Comparison of ENCODE assay signal across 27 cellular contexts in the genomic region with DNA sequence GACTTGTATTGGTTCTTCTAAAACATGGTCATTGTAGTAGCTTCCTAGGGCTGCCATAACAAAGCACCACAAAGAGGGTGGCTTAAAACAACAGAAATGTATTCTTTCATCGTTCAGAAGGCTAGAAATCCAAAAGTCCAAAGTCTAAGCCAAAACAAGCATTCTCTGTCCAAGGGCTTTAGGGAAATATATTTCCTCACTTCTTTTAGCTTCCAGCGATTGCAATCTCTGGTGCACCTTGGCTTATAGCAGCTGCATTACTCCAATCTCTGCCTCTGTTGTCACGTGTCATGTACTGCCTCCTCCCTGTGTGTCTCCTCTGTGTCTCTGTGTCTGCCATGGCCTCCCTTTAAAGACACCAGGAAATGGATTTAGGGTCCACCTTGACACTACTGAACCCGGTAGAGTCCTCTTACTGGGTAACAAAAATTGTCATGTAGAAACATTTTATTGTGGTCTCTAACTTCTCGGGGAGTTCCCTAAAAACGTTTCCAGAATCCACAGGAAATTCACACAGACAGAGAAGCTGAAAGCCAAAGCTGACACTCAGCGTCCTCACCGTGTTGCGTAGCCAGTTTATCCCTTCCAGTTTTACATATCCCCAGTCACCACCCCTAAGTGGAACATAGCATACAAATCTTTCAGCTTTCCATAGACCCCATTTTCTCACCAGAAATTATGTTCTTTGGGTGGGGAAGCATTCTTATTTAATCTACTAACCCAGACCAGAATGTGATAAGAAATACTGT. TPM values are rescaled to one million over a fixed set of nuclear protein-coding genes. Genes with fewer than 3 reads are reported as not detected.
DNase-seq lines count a peak whose midpoint lies in the region; ATAC-seq, FAIRE-seq and TF ChIP-seq lines count a peak whose summit lies in the region.
"Had no signal": no experiment of that assay in that cellular context is flagged by ENCODE, and none has a peak within 500 bp of the region (broad histone marks: within the 10 kb centered on the region; RNA-seq: fewer than 3 reads in every experiment).

No MANE protein-coding gene starts in this region.

- BruUV-seq in HepG2 (replicated peaks; lab: Mats Ljungman, UMichigan), result no TSS peak

- ATAC-seq in HepG2 (peak; percentile 81), HG03442 (IDR thresholded peaks at IDR 0.05; ENCODE audit: unreplicated experiment) (no peak), GM18868 (IDR thresholded peaks at IDR 0.05; ENCODE audit: unreplicated experiment) (no peak)
- ATAC-seq: activated CD4-positive, CD25-positive, alpha-beta regulatory T cell treated with anti-CD3 and anti-CD28 coated beads, Interleukin-2, amount 50 U/mL, for 24 hours; HCT116; K562 had no signal

- CTCF ChIA-PET in HepG2 (lab: Yijun Ruan, JAX; ENCODE audit: low intra/inter-chr PET ratio, low total read pairs), result no interaction called here

- H3K4me3 ChIP-seq in endodermal cell (ENCODE audit: low read length) (no peak overlapping the region), HepG2 (replicated peaks in 1 of 3; ENCODE audit: insufficient read depth in 1 of 3, low read depth in 2 of 3, low read length in 3 of 3) (no peak overlapping the region), spleen (no peak overlapping the region), breast epithelium (no peak overlapping the region)
- H3K4me3 ChIP-seq: K562, transverse colon had no signal

- H3K9me3 ChIP-seq in endodermal cell (ENCODE audit: control insufficient read depth, low read length), result peaks cover 5% of the 10 kb centered on the region
- H3K9me3 ChIP-seq in HepG2 (ENCODE audit: low read length), result no peaks in the 10 kb centered on the region
- H3K9me3 ChIP-seq in spleen, result peaks cover 0 to 11% (median 0%) of the 10 kb centered on the region in 8 donors
- no peaks in the 10 kb centered on the region for H3K9me3 ChIP-seq in breast epithelium
- H3K9me3 ChIP-seq: BE2C, transverse colon had no signal

- no peak for TF ChIP-seq RAD21 in HepG2 (CRISPR knock-in tag; IDR thresholded peaks at IDR 0.05)

- H3K4me1 ChIP-seq in endodermal cell (ENCODE audit: control insufficient read depth, insufficient read depth, low read length), result peaks cover 7% of the 10 kb centered on the region
- peaks cover 11% of the 10 kb centered on the region for H3K4me1 ChIP-seq in HepG2 (ENCODE audit: insufficient read depth, low read length)
- peaks cover 0 to 18% (median 7%) of the 10 kb centered on the region in 6 donors for H3K4me1 ChIP-seq in spleen
- H3K4me1 ChIP-seq in breast epithelium, result no peaks in the 10 kb centered on the region
- H3K4me1 ChIP-seq: BE2C, transverse colon had no signal

- no peak overlapping the region for H2AFZ ChIP-seq in HepG2 (ENCODE audit: low read length)

- H3K79me2 ChIP-seq in HepG2 (ENCODE audit: insufficient read depth, low read length), result no peaks in the 10 kb centered on the region

- peak overlapping the region; percentile 23 for H3K27ac Mint-ChIP-seq in endodermal cell
- H3K27ac Mint-ChIP-seq: activated CD4-positive, alpha-beta memory T cell treated with anti-CD3 and anti-CD28 coated beads for 36 hours; activated naive CD4-positive, alpha-beta T cell treated with anti-CD3 and anti-CD28 coated beads, Interleukin-2, amount 50 U/mL, for 24 hours; stimulated activated naive CD8-positive, alpha-beta T cell treated with anti-CD3 and anti-CD28 coated beads, Interleukin-15, Interleukin-2, amounts not matched to agents 100 ng/mL and 50 ng/mL, for 24 hours had no signal

- TF ChIP-seq POLR2A in HepG2 (IDR thresholded peaks at IDR 0.05; ENCODE audit: insufficient read depth in 1 of 2, low read depth in 2 of 2, low read length in 2 of 2), result no peak
- no peak for TF ChIP-seq POLR2A in spleen (IDR thresholded peaks at IDR 0.05)
- no peak for TF ChIP-seq POLR2A in breast epithelium (IDR thresholded peaks at IDR 0.05)

- H3K9me3 Mint-ChIP-seq in endodermal cell, result no peaks in the 10 kb centered on the region
- H3K9me3 Mint-ChIP-seq: activated CD4-positive, alpha-beta memory T cell treated with anti-CD3 and anti-CD28 coated beads for 36 hours; activated naive CD4-positive, alpha-beta T cell treated with anti-CD3 and anti-CD28 coated beads, Interleukin-2, amount 50 U/mL, for 24 hours; neural crest cell had no signal

- no peak for FAIRE-seq in HepG2 (lab: Jason Lieb, UNC)
- FAIRE-seq: K562, TTC549 had no signal

- H3K36me3 ChIP-seq in endodermal cell (ENCODE audit: control insufficient read depth, insufficient read depth, low read length) (peaks cover 83% of the 10 kb centered on the region), HepG2 (replicated peaks in 1 of 2; ENCODE audit: control insufficient read depth in 1 of 2, insufficient read depth in 2 of 2, low read length in 2 of 2) (no peaks in the 10 kb centered on the region), spleen (no peaks in the 10 kb centered on the region), breast epithelium (no peaks in the 10 kb centered on the region)
- H3K36me3 ChIP-seq: BE2C, transverse colon had no signal

- DNase-seq in NCI-H2227 treated with DMSO at 0.1 percent for 48 hours (lab: John Stamatoyannopoulos, UW), result peak; percentile 65
- DNase-seq in endodermal cell, result no peak
- DNase-seq in HepG2 (ENCODE audit: low spot score), result peak; percentile 65
- no peak for DNase-seq in spleen
- DNase-seq in breast epithelium (ENCODE audit: low spot score in 2 of 2), result no peak
- DNase-seq: ACHN; activated CD4-positive, alpha-beta memory T cell treated with anti-CD3 and anti-CD28 coated beads for 36 hours; activated CD8-positive, alpha-beta memory T cell treated with anti-CD3 and anti-CD28 coated beads, Interleukin-2, amount 50 U/mL, for 4 hours; BE2C; CD8-positive, alpha-beta memory T cell; cerebellar nuclear complex; DMS153; mammary epithelial cell; NCI-H2029 treated with DMSO at 0.1 percent for 48 hours; NCI-H226; NCI-H69; RPMI8226; transverse colon had no signal

- TF ChIP-seq EP300 in HepG2 (IDR thresholded peaks at IDR 0.05; ENCODE audit: low read depth in 2 of 2, low read length in 2 of 2) (no peak), HepG2 (CRISPR knock-in tag; IDR thresholded peaks at IDR 0.05; ENCODE audit: borderline replicate concordance) (no peak)

- POLR2A ChIA-PET in HepG2 (lab: Yijun Ruan, JAX), result no interaction called here

- no peak overlapping the region for H3K27ac ChIP-seq in endodermal cell (ENCODE audit: low read depth, low read length)
- no peak overlapping the region for H3K27ac ChIP-seq in HepG2 (ENCODE audit: extremely low read length, insufficient read depth, low read length)
- H3K27ac ChIP-seq in spleen, result peak overlapping the region in 7 of 8 donors; percentile 4 to 63 (median 39)
- no peak overlapping the region for H3K27ac ChIP-seq in breast epithelium
- H3K27ac ChIP-seq: transverse colon had no signal

- 83 to 88% methylated on average over 6 to 9 of the region's 9 CpGs for WGBS in endodermal cell (ENCODE audit: insufficient coverage in 1 of 2, insufficient read length in 1 of 2), 2 experiments
- 17% methylated on average over 9 of the region's 9 CpGs for WGBS in HepG2 (ENCODE audit: low lambda C conversion rate)
- 43 to 67% (median 57%) methylated on average over 9 of the region's 9 CpGs for WGBS in spleen, 5 donors

- no peak overlapping the region for H3K9ac ChIP-seq in endodermal cell (ENCODE audit: extremely low read depth, low read length, poor library complexity, severe bottlenecking)
- no peak overlapping the region for H3K9ac ChIP-seq in HepG2 (ENCODE audit: insufficient read depth, low read depth, low read length)

- 0 out of 2 replicates have a peak overlapping the region, but pooled peaks have one; percentile 16 for H3K4me2 ChIP-seq in HepG2 (ENCODE audit: low read depth, low read length)

- intact Hi-C loops in HepG2 (cut with micrococcal nuclease; ENCODE audit: unreplicated experiment), result no loop called here
- intact Hi-C loops in spleen (cut with DNase I; ENCODE audit: low total_unique reads), result no loop called here
- intact Hi-C loops in breast epithelium (cut with DNase I; ENCODE audit: low total_unique reads), result no loop called here

- peaks cover 24% of the 10 kb centered on the region for H3K4me1 Mint-ChIP-seq in endodermal cell

- no peaks in the 10 kb centered on the region for H3K27me3 Mint-ChIP-seq in endodermal cell (ENCODE audit: insufficient read depth)
- H3K27me3 Mint-ChIP-seq: activated CD4-positive, alpha-beta memory T cell treated with anti-CD3 and anti-CD28 coated beads for 36 hours; activated naive CD4-positive, alpha-beta T cell treated with anti-CD3 and anti-CD28 coated beads, Interleukin-2, amount 50 U/mL, for 24 hours; CD8-positive, alpha-beta memory T cell; stimulated activated naive CD8-positive, alpha-beta T cell treated with anti-CD3 and anti-CD28 coated beads, Interleukin-15, Interleukin-2, amounts not matched to agents 100 ng/mL and 50 ng/mL, for 24 hours had no signal

- no peaks in the 10 kb centered on the region for H4K20me1 ChIP-seq in HepG2 (ENCODE audit: insufficient read depth, low read length)

- in situ Hi-C loops in HepG2 (cut with HindIII; ENCODE audit: extremely low pct_ligation_motif_present, low pct_unique_long_range_greater_than_20kb), result no loop called here

- TF ChIP-seq CTCF in endodermal cell (conservative IDR thresholded peaks at IDR 0.05) (no peak), HepG2 (CRISPR knock-in tag; IDR thresholded peaks at IDR 0.05) (no peak), spleen (IDR thresholded peaks at IDR 0.05 in 8 of 11, conservative IDR thresholded peaks at IDR 0.05 in 3 of 11) (no peak), breast epithelium (IDR thresholded peaks at IDR 0.05) (no peak)

- H3K4me3 Mint-ChIP-seq in endodermal cell, result no peak overlapping the region
- H3K4me3 Mint-ChIP-seq: activated CD4-positive, alpha-beta memory T cell treated with anti-CD3 and anti-CD28 coated beads for 36 hours; activated naive CD4-positive, alpha-beta T cell treated with anti-CD3 and anti-CD28 coated beads, Interleukin-2, amount 50 U/mL, for 24 hours; CD8-positive, alpha-beta memory T cell; neural crest cell; stimulated activated naive CD8-positive, alpha-beta T cell treated with anti-CD3 and anti-CD28 coated beads, Interleukin-15, Interleukin-2, amounts not matched to agents 100 ng/mL and 50 ng/mL, for 24 hours had no signal

- H3K36me3 Mint-ChIP-seq in endodermal cell (ENCODE audit: low read depth), result peaks cover 68% of the 10 kb centered on the region
- H3K36me3 Mint-ChIP-seq: activated CD4-positive, alpha-beta memory T cell treated with anti-CD3 and anti-CD28 coated beads for 36 hours had no signal

- H3K27me3 ChIP-seq in endodermal cell (ENCODE audit: control insufficient read depth, insufficient read depth, low read length, poor library complexity, severe bottlenecking) (no peaks in the 10 kb centered on the region), HepG2 (ENCODE audit: control insufficient read depth in 1 of 2, insufficient read depth in 2 of 2, low read length in 2 of 2) (no peaks in the 10 kb centered on the region; a peak in 1 of 5 replicates), spleen (replicated peaks in 1 of 7) (no peaks in the 10 kb centered on the region), breast epithelium (no peaks in the 10 kb centered on the region)
- H3K27me3 ChIP-seq: BE2C, transverse colon had no signal

RNA-seq across cellular contexts. Expression of a gene that starts 20.7 kb away (rescaled TPM):
- total RNA-seq in endodermal cell (100 to 1,000 TPM; 101 to 118 TPM), HepG2 (2016; rRNA removed; fragmentation: Illumina TruSeq; extraction: Trizol) (under 0.01 TPM in 2 replicates), spleen (10 to 100 TPM; 15.0 to 28.5 (median 21.8) TPM), breast epithelium (10 to 100 TPM in 1 of 3 donors, 1 to 10 TPM in 2; 2.9 to 23.4 (median 3.5) TPM)
- polyA plus RNA-seq in endodermal cell (2013, experiment 1 of 2), result 3.1 TPM
- polyA plus RNA-seq in endodermal cell (2013, experiment 2 of 2), result 2.8 TPM
- total RNA-seq in HepG2 (2016; cell fraction: cytosol; rRNA removed; fragmentation: Illumina TruSeq; extraction: Trizol; ENCODE audit: low read depth), result not detected in 2 replicates
- under 0.01 TPM in 2 replicates for total RNA-seq in HepG2 (2016; cell fraction: insoluble cytoplasmic fraction; rRNA removed; fragmentation: Illumina TruSeq; extraction: Trizol)
- not detected in 2 replicates for total RNA-seq in HepG2 (2016; cell fraction: membrane; rRNA removed; fragmentation: Illumina TruSeq; extraction: Trizol)
- under 0.01 and 0.06 TPM in 2 replicates for total RNA-seq in HepG2 (2016; cell fraction: nucleus; rRNA removed; fragmentation: Illumina TruSeq; extraction: Trizol)
- polyA plus RNA-seq in HepG2 (2011; rRNA removed) (under 0.01 TPM in 1 of 2 replicates, not detected in the other), spleen (under 1 TPM; 0.23 to 0.67 (median 0.57) TPM)
- under 0.01 TPM in 2 replicates for polyA plus RNA-seq in HepG2 (2011; cell fraction: cytosol; rRNA removed)
- polyA plus RNA-seq in HepG2 (2011; cell fraction: nucleus; rRNA removed), result 0.02 TPM in 2 replicates
- 0.08 and 0.12 TPM in 2 replicates for polyA plus RNA-seq in HepG2 (2012)
- polyA plus RNA-seq in HepG2 (2016; cell fraction: cytosol; fragmentation: Illumina TruSeq; extraction: Trizol; ENCODE audit: low read depth), result not detected in 2 replicates
- not detected in 2 replicates for polyA plus RNA-seq in HepG2 (2016; cell fraction: insoluble cytoplasmic fraction; fragmentation: Illumina TruSeq; extraction: Trizol; ENCODE audit: low read depth)
- polyA plus RNA-seq in HepG2 (2016; cell fraction: membrane; fragmentation: Illumina TruSeq; extraction: Trizol; ENCODE audit: low read depth), result not detected in 2 replicates
- polyA plus RNA-seq in HepG2 (2016; cell fraction: nucleus; fragmentation: Illumina TruSeq; extraction: Trizol; ENCODE audit: insufficient read depth, low read depth), result 0.01 TPM in 1 of 2 replicates, not detected in the other
- under 0.01 and 0.02 TPM in 2 replicates for polyA minus RNA-seq in HepG2 (2011; rRNA and poly(A)+ RNA removed; ENCODE audit: low replicate concordance)
- under 0.01 TPM in 1 of 2 replicates, not detected in the other for polyA minus RNA-seq in HepG2 (2011; cell fraction: cytosol; rRNA and poly(A)+ RNA removed)
- 0.13 and 1.1 TPM in 2 replicates for polyA minus RNA-seq in HepG2 (2011; cell fraction: nucleus; rRNA and poly(A)+ RNA removed)

Comparison
In these comparisons a context has a peak if more than half of its experiments do, and no peak if none do; other contexts are left out.
1. DNase-seq: peak in NCI-H2227 treated with DMSO at 0.1 percent for 48 hours (single experiment) and HepG2 (single experiment); none in endodermal cell (single experiment), spleen (single experiment) and breast epithelium (0 of 2).
2. H3K27ac ChIP-seq: peak in spleen (7 of 8); none in endodermal cell (single experiment), HepG2 (single experiment) and breast epithelium (0 of 2).